In genomic region chr12:19483727-19484126, GRCh38 we compare ENCODE assay signal across 18 cellular contexts. TPM values are rescaled to one million over a fixed set of nuclear protein-coding genes. Genes with fewer than 3 reads are reported as not detected.
A peak's percentile ranks its signal among the peaks of the same experiment; 100 is the strongest.
DNase-seq lines count a peak whose midpoint lies in the region; ATAC-seq and TF ChIP-seq lines count a peak whose summit lies in the region.
"Had no signal": no experiment of that assay in that cellular context is flagged by ENCODE, and none has a peak within 500 bp of the region (broad histone marks: within the 10 kb centered on the region; RNA-seq: fewer than 3 reads in every experiment).

No MANE protein-coding gene starts in this region.

- peaks cover 54% of the 10 kb centered on the region for H3K4me1 Mint-ChIP-seq in central memory CD8-positive, alpha-beta T cell
- peaks cover 25 to 72% (median 58%) of the 10 kb centered on the region in 4 donors for H3K4me1 Mint-ChIP-seq in naive thymus-derived CD8-positive, alpha-beta T cell

- POLR2A ChIA-PET in RWPE1 (lab: Yijun Ruan, JAX; ENCODE audit: low non-redundant PET) = no interaction called here
- POLR2A ChIA-PET in naive thymus-derived CD8-positive, alpha-beta T cell (lab: Charles Lee) = no interaction called here

- H3K9me3 Mint-ChIP-seq in central memory CD8-positive, alpha-beta T cell = peaks cover 4% of the 10 kb centered on the region
- peaks cover 0 to 33% (median 10%) of the 10 kb centered on the region in 9 donors for H3K9me3 Mint-ChIP-seq in naive thymus-derived CD8-positive, alpha-beta T cell

- CTCF ChIA-PET in RWPE1 (lab: Yijun Ruan, JAX) = no interaction called here

- no peak overlapping the region for H3K27ac ChIP-seq in RWPE1
- H3K27ac ChIP-seq: C4-2B, colonic mucosa, upper lobe of left lung had no signal

- peaks cover 22% of the 10 kb centered on the region for H3K36me3 Mint-ChIP-seq in central memory CD8-positive, alpha-beta T cell (ENCODE audit: insufficient read depth)
- H3K36me3 Mint-ChIP-seq in naive thymus-derived CD8-positive, alpha-beta T cell = peaks cover 20 to 78% (median 37%) of the 10 kb centered on the region in 3 donors

- H3K27me3 Mint-ChIP-seq in central memory CD8-positive, alpha-beta T cell = no peaks in the 10 kb centered on the region
- H3K27me3 Mint-ChIP-seq in naive thymus-derived CD8-positive, alpha-beta T cell = no peaks in the 10 kb centered on the region

- DNase-seq in NCI-H2029 (lab: John Stamatoyannopoulos, UW) (peak; percentile 4), NCI-H2029 treated with DMSO at 0.1 percent for 48 hours (lab: John Stamatoyannopoulos, UW) (no peak), RWPE1 (ENCODE audit: low spot score) (peak; percentile 34), NCI-H1694 treated with DMSO at 0.1 percent for 48 hours (lab: John Stamatoyannopoulos, UW) (no peak), GM19240 (ENCODE audit: insufficient read length, low spot score) (no peak)
- DNase-seq in central memory CD8-positive, alpha-beta T cell (ENCODE audit: low spot score in 2 of 2) = no peak
- no peak for DNase-seq in naive thymus-derived CD8-positive, alpha-beta T cell
- DNase-seq in activated effector memory CD4-positive, alpha-beta T cell treated with Interleukin-2 at 50 U/mL for 16 hours = no peak
- DNase-seq: activated CD4-positive, alpha-beta T cell treated with anti-CD3 and anti-CD28 coated beads, Interleukin-2, amount 50 U/mL, for 4 hours; amniotic stem cell; colonic mucosa; EL; NCI-H2107; NCI-H82; stimulated activated CD8-positive, alpha-beta memory T cell treated with anti-CD3 and anti-CD28 coated beads, Interleukin-4, amount 100 ng/mL, for 48 hours; upper lobe of left lung had no signal

- no peak for TF ChIP-seq CTCF in RWPE1 (conservative IDR thresholded peaks at IDR 0.05; ENCODE audit: low read depth)

- H3K27ac Mint-ChIP-seq in central memory CD8-positive, alpha-beta T cell (ENCODE audit: low read depth) = peak overlapping the region; percentile 86
- peak overlapping the region; percentile 4 to 92 (median 80) for H3K27ac Mint-ChIP-seq in naive thymus-derived CD8-positive, alpha-beta T cell
- H3K27ac Mint-ChIP-seq: neural progenitor cell had no signal

- H3K4me3 Mint-ChIP-seq in central memory CD8-positive, alpha-beta T cell = peak overlapping the region; percentile 50
- peak overlapping the region in 8 of 10 donors; percentile 35 to 75 (median 57) for H3K4me3 Mint-ChIP-seq in naive thymus-derived CD8-positive, alpha-beta T cell
- H3K4me3 Mint-ChIP-seq: neural progenitor cell had no signal

- ATAC-seq in central memory CD8-positive, alpha-beta T cell (replicated peaks; ENCODE audit: extremely low read depth, poor library complexity, severe bottlenecking) = no peak
- no peak for ATAC-seq in naive thymus-derived CD8-positive, alpha-beta T cell

RNA-seq across cellular contexts. Expression of gene AEBP2, which starts 44.4 kb away (rescaled TPM):
- 10 to 100 TPM; 61.8 to 66.4 TPM for total RNA-seq in naive thymus-derived CD8-positive, alpha-beta T cell
- polyA plus RNA-seq in naive thymus-derived CD8-positive, alpha-beta T cell = 10 to 100 TPM in 2 of 3 donors, 1 to 10 TPM in 1; 8.5 to 15.5 (median 14.0) TPM

Comparison
In these comparisons a context has a peak if more than half of its experiments do, and no peak if none do; other contexts are left out.
1. DNase-seq: peak in NCI-H2029 (single experiment) and RWPE1 (single experiment); none in NCI-H2029 treated with DMSO at 0.1 percent for 48 hours (single experiment), central memory CD8-positive, alpha-beta T cell (0 of 2), naive thymus-derived CD8-positive, alpha-beta T cell (0 of 10), NCI-H1694 treated with DMSO at 0.1 percent for 48 hours (single experiment), activated effector memory CD4-positive, alpha-beta T cell treated with Interleukin-2 at 50 U/mL for 16 hours (single experiment) and GM19240 (single experiment).